Comparison of ENCODE assay signal across 20 cellular contexts in genomic region chr10:69490876-69491275, GRCh38.
"Had no signal": no experiment of that assay in that cellular context is flagged by ENCODE, and none has a peak within 500 bp of the region (broad histone marks: within the 10 kb centered on the region; RNA-seq: fewer than 3 reads in every experiment).

No MANE protein-coding gene starts in this region.

- H3K9me3 ChIP-seq: ovary had no signal

- DNase-seq: activated B cell treated with CpG ODN at 0.5 μM for 24 hours; activated CD4-positive, alpha-beta T cell treated with anti-CD3 and anti-CD28 coated beads for 48 hours; activated CD8-positive, alpha-beta T cell treated with anti-CD3 and anti-CD28 coated beads for 36 hours; activated naive CD4-positive, alpha-beta T cell; activated naive CD8-positive, alpha-beta T cell treated with anti-CD3 and anti-CD28 coated beads, Interleukin-2, amount 50 U/mL, for 24 hours; activated T-cell treated with anti-CD3 and anti-CD28 coated beads, Interleukin-2, amount 50 U/mL, for 4 hours; cortex of kidney; effector memory CD4-positive, alpha-beta T cell; foreskin keratinocyte; heart right ventricle; midbrain; ovary; stimulated activated CD4-positive, alpha-beta T cell treated with anti-CD3 and anti-CD28 coated beads, Interleukin-2, amount 100 ng/mL, for 48 hours; SW 1271 had no signal

- H3K27me3 ChIP-seq: foreskin keratinocyte, heart right ventricle, neural progenitor cell, ovary had no signal

- H3K27ac ChIP-seq: foreskin keratinocyte, heart right ventricle, neural progenitor cell, ovary had no signal

- H3K9ac ChIP-seq: neural progenitor cell had no signal

- ATAC-seq: activated CD8-positive, alpha-beta T cell treated with anti-CD3 and anti-CD28 coated beads for 36 hours; activated naive CD8-positive, alpha-beta T cell treated with anti-CD3 and anti-CD28 coated beads, Interleukin-2, amount 50 U/mL, for 24 hours; activated T-cell treated with anti-CD3 and anti-CD28 coated beads, Interleukin-2, amount 50 U/mL, for 4 hours; foreskin keratinocyte; heart right ventricle; left colon; stimulated activated memory B cell treated with anti-CD40 and anti-IgM and Interleukin-4, amounts not matched to agents 10 μg/mL and 1 μg/mL and 100 μg/mL, for 72 hours had no signal

- H3K4me3 ChIP-seq: heart right ventricle, lung, neural progenitor cell, ovary had no signal

- H3K36me3 ChIP-seq: neural progenitor cell, ovary had no signal

- H3K4me3 Mint-ChIP-seq: activated B cell treated with CpG ODN at 0.5 μM for 24 hours; activated CD8-positive, alpha-beta T cell treated with anti-CD3 and anti-CD28 coated beads for 36 hours; activated naive CD8-positive, alpha-beta T cell treated with anti-CD3 and anti-CD28 coated beads, Interleukin-2, amount 50 U/mL, for 24 hours; activated T-cell treated with anti-CD3 and anti-CD28 coated beads, Interleukin-2, amount 50 U/mL, for 4 hours; neural progenitor cell; stimulated activated memory B cell treated with anti-CD40 and anti-IgM and Interleukin-4, amounts not matched to agents 10 μg/mL and 1 μg/mL and 100 μg/mL, for 72 hours; T-helper 2 cell treated with Interferon-gamma antibody and Interleukin-4, amounts not matched to agents 5 μg/mL and 100 μg/mL, for 36 hours; type B pancreatic cell had no signal

- H3K27ac Mint-ChIP-seq: activated B cell treated with CpG ODN at 0.5 μM for 24 hours; activated CD8-positive, alpha-beta T cell treated with anti-CD3 and anti-CD28 coated beads for 36 hours; activated naive CD8-positive, alpha-beta T cell treated with anti-CD3 and anti-CD28 coated beads, Interleukin-2, amount 50 U/mL, for 24 hours; neural progenitor cell; stimulated activated memory B cell treated with anti-CD40 and anti-IgM and Interleukin-4, amounts not matched to agents 10 μg/mL and 1 μg/mL and 100 μg/mL, for 72 hours; T-helper 2 cell treated with Interferon-gamma antibody and Interleukin-4, amounts not matched to agents 5 μg/mL and 100 μg/mL, for 36 hours; type B pancreatic cell had no signal

- H3K4me1 Mint-ChIP-seq: activated B cell treated with CpG ODN at 0.5 μM for 24 hours; activated naive CD8-positive, alpha-beta T cell treated with anti-CD3 and anti-CD28 coated beads, Interleukin-2, amount 50 U/mL, for 24 hours; stimulated activated memory B cell treated with anti-CD40 and anti-IgM and Interleukin-4, amounts not matched to agents 10 μg/mL and 1 μg/mL and 100 μg/mL, for 72 hours had no signal

- H3K27me3 Mint-ChIP-seq: activated B cell treated with CpG ODN at 0.5 μM for 24 hours; activated CD8-positive, alpha-beta T cell treated with anti-CD3 and anti-CD28 coated beads for 36 hours; activated naive CD8-positive, alpha-beta T cell treated with anti-CD3 and anti-CD28 coated beads, Interleukin-2, amount 50 U/mL, for 24 hours; type B pancreatic cell had no signal
